In the genomic region with DNA sequence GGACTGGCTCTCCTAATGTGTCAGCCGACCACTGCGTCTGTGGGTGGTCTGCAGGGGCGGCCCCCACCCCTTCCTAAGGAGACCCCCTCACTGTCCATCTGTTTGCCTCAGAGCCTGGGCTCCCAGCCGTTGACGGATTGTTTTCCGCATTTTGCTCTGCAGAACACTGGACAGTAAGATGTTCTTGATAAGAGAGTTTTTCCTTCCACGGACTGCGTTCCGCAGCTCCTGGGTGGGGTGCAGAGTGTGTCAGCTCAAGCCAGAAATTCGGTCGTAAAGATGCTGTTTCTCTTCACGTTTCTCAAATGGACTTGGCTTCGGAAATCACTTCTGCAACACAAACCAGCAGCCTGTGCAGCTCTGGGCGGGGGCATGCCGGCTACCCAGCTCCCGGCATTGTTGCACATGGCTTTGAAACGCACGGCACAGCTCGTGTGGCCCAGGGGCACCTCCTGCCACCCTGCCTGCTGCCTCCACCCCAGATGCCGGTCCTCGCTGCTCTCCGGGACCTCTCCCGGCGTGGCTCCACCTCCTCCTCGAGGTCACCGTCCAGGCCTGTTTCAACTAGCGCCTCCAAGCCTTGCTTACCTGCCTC, we compare ENCODE assay signal across 1 cellular context.
TF ChIP-seq lines count a peak whose summit lies in the region.

No MANE protein-coding gene starts in this region.

TF ChIP-seq in IMR-90, 13 proteins besides CTCF, POLR2A, EP300 and RAD21:
- no peak for TF ChIP-seq NFE2L2 (IDR thresholded peaks at IDR 0.05; ENCODE audit: low read depth, low read length)
- TF ChIP-seq CHD1 (IDR thresholded peaks at IDR 0.05; ENCODE audit: low read depth, low read length), result no peak
- TF ChIP-seq, protein P1, sequence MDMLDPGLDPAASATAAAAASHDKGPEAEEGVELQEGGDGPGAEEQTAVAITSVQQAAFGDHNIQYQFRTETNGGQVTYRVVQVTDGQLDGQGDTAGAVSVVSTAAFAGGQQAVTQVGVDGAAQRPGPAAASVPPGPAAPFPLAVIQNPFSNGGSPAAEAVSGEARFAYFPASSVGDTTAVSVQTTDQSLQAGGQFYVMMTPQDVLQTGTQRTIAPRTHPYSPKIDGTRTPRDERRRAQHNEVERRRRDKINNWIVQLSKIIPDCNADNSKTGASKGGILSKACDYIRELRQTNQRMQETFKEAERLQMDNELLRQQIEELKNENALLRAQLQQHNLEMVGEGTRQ (IDR thresholded peaks at IDR 0.05; ENCODE audit: low read depth, low read length), result no peak
- no peak for TF ChIP-seq FOS (IDR thresholded peaks at IDR 0.05; ENCODE audit: low read depth, low read length)
- TF ChIP-seq, protein P2, sequence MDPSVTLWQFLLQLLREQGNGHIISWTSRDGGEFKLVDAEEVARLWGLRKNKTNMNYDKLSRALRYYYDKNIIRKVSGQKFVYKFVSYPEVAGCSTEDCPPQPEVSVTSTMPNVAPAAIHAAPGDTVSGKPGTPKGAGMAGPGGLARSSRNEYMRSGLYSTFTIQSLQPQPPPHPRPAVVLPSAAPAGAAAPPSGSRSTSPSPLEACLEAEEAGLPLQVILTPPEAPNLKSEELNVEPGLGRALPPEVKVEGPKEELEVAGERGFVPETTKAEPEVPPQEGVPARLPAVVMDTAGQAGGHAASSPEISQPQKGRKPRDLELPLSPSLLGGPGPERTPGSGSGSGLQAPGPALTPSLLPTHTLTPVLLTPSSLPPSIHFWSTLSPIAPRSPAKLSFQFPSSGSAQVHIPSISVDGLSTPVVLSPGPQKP (IDR thresholded peaks at IDR 0.05; ENCODE audit: borderline replicate concordance, low read depth, low read length), result no peak
- TF ChIP-seq MAFK (IDR thresholded peaks at IDR 0.05; ENCODE audit: low read depth, low read length), result no peak
- TF ChIP-seq RCOR1 (IDR thresholded peaks at IDR 0.05; ENCODE audit: insufficient replicate concordance, low read length), result no peak
- no peak for TF ChIP-seq MXI1 (IDR thresholded peaks at IDR 0.05; ENCODE audit: borderline replicate concordance, low read depth, low read length)
- TF ChIP-seq BHLHE40 (IDR thresholded peaks at IDR 0.05; ENCODE audit: low read depth, low read length), result no peak
- no peak for TF ChIP-seq CEBPB (IDR thresholded peaks at IDR 0.05; ENCODE audit: low read depth, low read length)
